In the genomic region with DNA sequence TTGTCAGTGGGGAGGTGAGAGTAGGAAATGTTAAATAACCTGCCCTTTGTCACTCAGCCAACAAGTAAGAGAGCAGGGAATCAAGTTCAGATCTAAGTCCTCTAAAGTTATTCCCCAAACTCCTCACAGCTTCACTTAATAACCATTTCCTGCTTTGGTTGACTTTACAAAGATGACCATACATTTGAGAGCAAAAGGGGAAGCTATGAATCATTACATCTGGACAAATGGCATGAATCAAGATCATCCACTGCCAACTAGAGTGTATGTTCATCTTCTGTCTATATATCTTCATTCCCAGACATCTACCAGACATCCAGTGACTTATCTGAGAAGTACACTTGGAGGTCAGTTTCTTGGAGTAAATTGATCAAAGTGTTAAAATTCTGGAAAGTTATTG, we compare ENCODE assay signal across 1 cellular context.
A peak's percentile ranks its signal among the peaks of the same experiment; 100 is the strongest.
TF ChIP-seq lines count a peak whose summit lies in the region.

No MANE protein-coding gene starts in this region.

TF ChIP-seq in K562, 482 proteins besides CTCF, POLR2A, EP300 and RAD21:
- TF ChIP-seq TCFL5 (CRISPR knock-in tag; conservative IDR thresholded peaks at IDR 0.05) (no peak), ZNF263 (CRISPR knock-in tag; IDR thresholded peaks at IDR 0.05; ENCODE audit: borderline replicate concordance) (no peak), TARDBP (IDR thresholded peaks at IDR 0.05) (no peak), FOXP1 (CRISPR knock-in tag; IDR thresholded peaks at IDR 0.05) (no peak), ZNF79 (CRISPR knock-in tag; IDR thresholded peaks at IDR 0.05; ENCODE audit: low read depth) (no peak), ZNF146 (CRISPR knock-in tag; IDR thresholded peaks at IDR 0.05; ENCODE audit: unreplicated experiment) (no peak), HMGXB4 (CRISPR knock-in tag; IDR thresholded peaks at IDR 0.05) (no peak), MEIS2 (IDR thresholded peaks at IDR 0.05; ENCODE audit: partially characterized antibody) (peak; percentile 33), POLR2AphosphoS5 (IDR thresholded peaks at IDR 0.05; ENCODE audit: control insufficient read depth, insufficient read depth, low read depth, low read length) (no peak), MTA3 (IDR thresholded peaks at IDR 0.05; ENCODE audit: borderline replicate concordance) (no peak), HOMEZ (CRISPR knock-in tag; IDR thresholded peaks at IDR 0.05) (no peak)
- TF ChIP-seq, protein P1, sequence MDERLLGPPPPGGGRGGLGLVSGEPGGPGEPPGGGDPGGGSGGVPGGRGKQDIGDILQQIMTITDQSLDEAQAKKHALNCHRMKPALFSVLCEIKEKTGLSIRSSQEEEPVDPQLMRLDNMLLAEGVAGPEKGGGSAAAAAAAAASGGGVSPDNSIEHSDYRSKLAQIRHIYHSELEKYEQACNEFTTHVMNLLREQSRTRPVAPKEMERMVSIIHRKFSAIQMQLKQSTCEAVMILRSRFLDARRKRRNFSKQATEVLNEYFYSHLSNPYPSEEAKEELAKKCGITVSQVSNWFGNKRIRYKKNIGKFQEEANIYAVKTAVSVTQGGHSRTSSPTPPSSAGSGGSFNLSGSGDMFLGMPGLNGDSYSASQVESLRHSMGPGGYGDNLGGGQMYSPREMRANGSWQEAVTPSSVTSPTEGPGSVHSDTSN (CRISPR knock-in tag; IDR thresholded peaks at IDR 0.05; ENCODE audit: low read depth), result no peak
- TF ChIP-seq, protein P1 (tag; conservative IDR thresholded peaks at IDR 0.05; ENCODE audit: low read depth), result peak; percentile 50
- TF ChIP-seq, protein P2, sequence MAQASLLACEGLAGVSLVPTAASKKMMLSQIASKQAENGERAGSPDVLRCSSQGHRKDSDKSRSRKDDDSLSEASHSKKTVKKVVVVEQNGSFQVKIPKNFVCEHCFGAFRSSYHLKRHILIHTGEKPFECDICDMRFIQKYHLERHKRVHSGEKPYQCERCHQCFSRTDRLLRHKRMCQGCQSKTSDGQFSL (CRISPR knock-in tag; IDR thresholded peaks at IDR 0.05), result no peak
- TF ChIP-seq, protein P2 (tag; IDR thresholded peaks at IDR 0.05), result no peak
